33 cellular contexts compared by ENCODE assay signal in the genomic region with DNA sequence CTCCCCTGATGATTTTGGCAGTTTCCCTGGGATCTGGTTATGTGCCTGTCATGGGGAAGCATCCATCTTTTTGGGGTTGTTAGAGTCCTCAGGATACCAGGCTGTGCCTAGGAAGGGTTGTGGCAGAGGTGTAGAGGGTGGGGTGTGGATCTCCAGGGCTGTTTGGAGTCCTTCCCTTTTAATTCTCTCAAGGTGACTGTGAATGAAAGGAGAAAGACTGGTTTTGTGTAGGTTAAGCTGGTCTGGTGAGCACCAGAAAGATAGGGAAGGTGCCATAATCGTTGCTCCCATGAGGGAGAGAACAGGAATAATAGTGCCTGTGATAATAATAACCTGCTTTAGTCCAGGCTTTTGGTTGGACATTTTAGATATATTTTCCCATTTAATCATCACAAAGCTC.
"Had no signal": no experiment of that assay in that cellular context is flagged by ENCODE, and none has a peak within 500 bp of the region (broad histone marks: within the 10 kb centered on the region; RNA-seq: fewer than 3 reads in every experiment).

No MANE protein-coding gene starts in this region.

- H3K27ac Mint-ChIP-seq: activated CD4-positive, alpha-beta memory T cell treated with anti-CD3 and anti-CD28 coated beads for 36 hours; activated CD4-positive, alpha-beta T cell treated with anti-CD3 and anti-CD28 coated beads, Interleukin-2, amount 10 ng/mL, durations not matched to agents 7 days and 5 days; activated naive CD4-positive, alpha-beta T cell treated with anti-CD3 and anti-CD28 coated beads, Interleukin-2, amount 10 ng/mL, durations not matched to agents 7 days and 5 days; activated naive CD8-positive, alpha-beta T cell treated with anti-CD3 and anti-CD28 coated beads, Interleukin-2, amount 10 ng/mL, durations not matched to agents 7 days and 5 days; activated T-helper 17 cell treated with anti-CD3 and anti-CD28 coated beads, Interleukin-2, amount 50 U/mL, for 72 hours; T-cell had no signal

- H3K27ac ChIP-seq: adrenal gland, body of pancreas, KMS-11, SK-N-MC, VCaP had no signal

- H3K4me2 ChIP-seq: KMS-11 had no signal

- DNase-seq: activated CD4-positive, alpha-beta memory T cell treated with anti-CD3 and anti-CD28 coated beads for 36 hours; activated CD4-positive, alpha-beta T cell treated with anti-CD3 and anti-CD28 coated beads, Interleukin-2, amount 10 ng/mL, durations not matched to agents 7 days and 5 days; activated CD4-positive, CD25-positive, alpha-beta regulatory T cell; activated CD8-positive, alpha-beta memory T cell treated with anti-CD3 and anti-CD28 coated beads for 24 hours; activated gamma-delta T cell; activated naive CD4-positive, alpha-beta T cell treated with anti-CD3 and anti-CD28 coated beads, Interleukin-2, amount 10 ng/mL, durations not matched to agents 7 days and 5 days; activated naive CD8-positive, alpha-beta T cell treated with anti-CD3 and anti-CD28 coated beads, Interleukin-2, amount 10 ng/mL, durations not matched to agents 7 days and 5 days; activated T-cell treated with anti-CD3 and anti-CD28 coated beads for 4 hours; activated T-cell treated with anti-CD3 and anti-CD28 coated beads, Interleukin-2, amount 50 U/mL, for 48 hours; adrenal gland; aorta; body of pancreas; MG63; MV-4-11; NCI-H1092 treated with DMSO at 0.1 percent for 48 hours; NCI-H1417 treated with DMSO at 0.1 percent for 48 hours; NCI-H1694; NCI-H2029; NCI-H345; NCI-H510A; NCI-H526 treated with DMSO at 0.1 percent for 48 hours; NCI-H82; NK-92 treated with Interleukin-12 subunit alpha and Interleukin-12 subunit beta, amount 100 ng/mL, for 24 hours; OCI-M1; RPMI8226; T-cell had no signal

- H3K27me3 ChIP-seq: adrenal gland, body of pancreas, MG63 had no signal

- H3K4me3 ChIP-seq: adrenal gland, body of pancreas, MG63, SK-N-MC had no signal

- ATAC-seq: activated T-helper 17 cell treated with anti-CD3 and anti-CD28 coated beads, Interleukin-2, amount 50 U/mL, for 72 hours; body of pancreas; Panc1; Right ventricle myocardium inferior; T-cell had no signal

- H3K27me3 Mint-ChIP-seq: activated CD4-positive, alpha-beta memory T cell treated with anti-CD3 and anti-CD28 coated beads for 36 hours; activated CD4-positive, alpha-beta T cell treated with anti-CD3 and anti-CD28 coated beads, Interleukin-2, amount 10 ng/mL, durations not matched to agents 7 days and 5 days; activated naive CD4-positive, alpha-beta T cell treated with anti-CD3 and anti-CD28 coated beads, Interleukin-2, amount 10 ng/mL, durations not matched to agents 7 days and 5 days; activated naive CD8-positive, alpha-beta T cell treated with anti-CD3 and anti-CD28 coated beads, Interleukin-2, amount 10 ng/mL, durations not matched to agents 7 days and 5 days; activated T-helper 17 cell treated with anti-CD3 and anti-CD28 coated beads, Interleukin-2, amount 50 U/mL, for 72 hours; central memory CD8-positive, alpha-beta T cell; T-cell had no signal

- H3K36me3 ChIP-seq: adrenal gland had no signal

- H3K9me3 Mint-ChIP-seq: activated CD4-positive, alpha-beta memory T cell treated with anti-CD3 and anti-CD28 coated beads for 36 hours; activated CD4-positive, alpha-beta T cell treated with anti-CD3 and anti-CD28 coated beads, Interleukin-2, amount 10 ng/mL, durations not matched to agents 7 days and 5 days; activated naive CD4-positive, alpha-beta T cell treated with anti-CD3 and anti-CD28 coated beads, Interleukin-2, amount 10 ng/mL, durations not matched to agents 7 days and 5 days; activated naive CD8-positive, alpha-beta T cell treated with anti-CD3 and anti-CD28 coated beads, Interleukin-2, amount 10 ng/mL, durations not matched to agents 7 days and 5 days; activated T-helper 17 cell treated with anti-CD3 and anti-CD28 coated beads, Interleukin-2, amount 50 U/mL, for 72 hours; central memory CD8-positive, alpha-beta T cell; T-cell had no signal

- H3K9me3 ChIP-seq: adrenal gland, body of pancreas, MG63 had no signal

- H3K9ac ChIP-seq: KMS-11 had no signal

- H3K4me3 Mint-ChIP-seq: activated CD4-positive, alpha-beta memory T cell treated with anti-CD3 and anti-CD28 coated beads for 36 hours; activated CD4-positive, alpha-beta T cell treated with anti-CD3 and anti-CD28 coated beads, Interleukin-2, amount 10 ng/mL, durations not matched to agents 7 days and 5 days; activated naive CD4-positive, alpha-beta T cell treated with anti-CD3 and anti-CD28 coated beads, Interleukin-2, amount 10 ng/mL, durations not matched to agents 7 days and 5 days; activated naive CD8-positive, alpha-beta T cell treated with anti-CD3 and anti-CD28 coated beads, Interleukin-2, amount 10 ng/mL, durations not matched to agents 7 days and 5 days; activated T-helper 17 cell treated with anti-CD3 and anti-CD28 coated beads, Interleukin-2, amount 50 U/mL, for 72 hours; central memory CD8-positive, alpha-beta T cell; T-cell had no signal
